ENCODE assay signal across 43 cellular contexts in the genomic region with DNA sequence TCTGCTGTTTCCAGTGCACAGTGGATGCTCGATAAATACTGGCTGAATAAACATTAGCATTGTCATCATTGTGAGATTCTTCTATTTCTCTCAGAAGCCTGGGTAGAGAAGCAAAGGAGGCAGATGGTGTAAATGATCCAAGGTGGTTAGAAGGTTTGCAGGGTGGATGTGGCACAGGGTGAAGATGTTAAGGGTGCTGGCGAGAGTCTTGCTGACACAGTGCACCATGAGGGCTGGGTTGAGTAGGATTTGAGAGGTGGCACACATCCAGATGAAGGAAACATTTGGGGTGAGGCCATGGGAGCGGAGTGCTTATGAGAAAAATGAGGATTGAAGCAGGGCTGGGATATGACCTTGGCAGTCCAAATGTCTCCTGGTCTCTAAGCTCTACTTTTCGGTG. TPM values are rescaled to one million over a fixed set of nuclear protein-coding genes. Genes with fewer than 3 reads are reported as not detected.
"Had no signal": no experiment of that assay in that cellular context is flagged by ENCODE, and none has a peak within 500 bp of the region (broad histone marks: within the 10 kb centered on the region; RNA-seq: fewer than 3 reads in every experiment).

No MANE protein-coding gene starts in this region.

- H3K9me3 ChIP-seq: adrenal gland, ascending aorta, body of pancreas, breast epithelium had no signal

- H3K27me3 Mint-ChIP-seq: activated naive CD4-positive, alpha-beta T cell treated with anti-CD3 and anti-CD28 coated beads, Interleukin-2, amount 10 ng/mL, durations not matched to agents 7 days and 5 days; activated naive CD4-positive, alpha-beta T cell treated with anti-CD3 and anti-CD28 coated beads, Interleukin-2, amount 50 U/mL, for 24 hours; activated naive CD8-positive, alpha-beta T cell treated with anti-CD3 and anti-CD28 coated beads, Interleukin-2, amount 10 ng/mL, durations not matched to agents 7 days and 5 days; activated naive CD8-positive, alpha-beta T cell treated with anti-CD3 and anti-CD28 coated beads, Interleukin-2, amount 50 U/mL, for 24 hours; activated T-helper 17 cell treated with anti-CD3 and anti-CD28 coated beads, Interleukin-2, amount 50 U/mL, for 72 hours had no signal

- H3K4me1 ChIP-seq: adrenal gland, ascending aorta, body of pancreas, breast epithelium had no signal

- DNase-seq: activated effector memory CD4-positive, alpha-beta T cell treated with anti-CD3 and anti-CD28 coated beads, Interleukin-2, amount 50 U/mL, for 16 hours; activated effector memory CD4-positive, alpha-beta T cell treated with Interleukin-2 at 50 U/mL for 16 hours; activated gamma-delta T cell; activated gamma-delta T cell treated with Interleukin-2 at 50 U/mL for 16 hours; activated naive CD4-positive, alpha-beta T cell; activated naive CD4-positive, alpha-beta T cell treated with anti-CD3 and anti-CD28 coated beads for 36 hours; activated naive CD4-positive, alpha-beta T cell treated with anti-CD3 and anti-CD28 coated beads, Interleukin-2, amount 10 ng/mL, durations not matched to agents 7 days and 5 days; activated naive CD4-positive, alpha-beta T cell treated with anti-CD3 and anti-CD28 coated beads, Interleukin-2, amount 50 U/mL, for 16 hours; activated naive CD4-positive, alpha-beta T cell treated with Interleukin-2 at 50 U/mL for 16 hours; activated naive CD8-positive, alpha-beta T cell treated with anti-CD3 and anti-CD28 coated beads for 36 hours; activated naive CD8-positive, alpha-beta T cell treated with anti-CD3 and anti-CD28 coated beads, Interleukin-2, amount 10 ng/mL, durations not matched to agents 7 days and 5 days; activated naive CD8-positive, alpha-beta T cell treated with anti-CD3 and anti-CD28 coated beads, Interleukin-2, amount 50 U/mL, for 24 hours; activated T-cell treated with anti-CD3 and anti-CD28 coated beads for 4 hours; activated T-cell treated with anti-CD3 and anti-CD28 coated beads, Interleukin-2, amount 50 U/mL, for 1 hour; activated T-cell treated with anti-CD3 and anti-CD28 coated beads, Interleukin-2, amount 50 U/mL, for 24 hours; activated T-cell treated with anti-CD3 and anti-CD28 coated beads, Interleukin-2, amount 50 U/mL, for 4 hours; activated T-cell treated with anti-CD3 and anti-CD28 coated beads, Interleukin-2, amount 50 U/mL, for 48 hours; activated T-cell treated with anti-CD3 and anti-CD28 coated beads, Interleukin-2, amount 50 U/mL, for 72 hours; adrenal gland; amniotic stem cell; amygdala; anterior cingulate cortex; aorta; body of pancreas; brain microvascular endothelial cell; caudate nucleus; central memory CD4-positive, alpha-beta T cell; cerebellar nuclear complex had no signal

- H3K27ac Mint-ChIP-seq: activated naive CD4-positive, alpha-beta T cell treated with anti-CD3 and anti-CD28 coated beads for 36 hours; activated naive CD4-positive, alpha-beta T cell treated with anti-CD3 and anti-CD28 coated beads, Interleukin-2, amount 10 ng/mL, durations not matched to agents 7 days and 5 days; activated naive CD4-positive, alpha-beta T cell treated with anti-CD3 and anti-CD28 coated beads, Interleukin-2, amount 50 U/mL, for 24 hours; activated naive CD4-positive, alpha-beta T cell treated with anti-CD3 and anti-CD28 coated beads, Interleukin-2, amount 50 U/mL, for 72 hours; activated naive CD8-positive, alpha-beta T cell; activated naive CD8-positive, alpha-beta T cell treated with anti-CD3 and anti-CD28 coated beads for 36 hours; activated naive CD8-positive, alpha-beta T cell treated with anti-CD3 and anti-CD28 coated beads, Interleukin-2, amount 10 ng/mL, durations not matched to agents 7 days and 5 days; activated naive CD8-positive, alpha-beta T cell treated with anti-CD3 and anti-CD28 coated beads, Interleukin-2, amount 50 U/mL, for 24 hours; activated T-cell treated with anti-CD3 and anti-CD28 coated beads, Interleukin-2, amount 50 U/mL, for 24 hours; activated T-cell treated with anti-CD3 and anti-CD28 coated beads, Interleukin-2, amount 50 U/mL, for 72 hours; activated T-helper 1 cell treated with anti-CD3 and anti-CD28 coated beads, Interleukin-12 subunit alpha, Interleukin-12 subunit beta, Interleukin-2, Interleukin-4 antibody, amounts not matched to agents 30 ng/mL and 10 ng/mL and 1 ng/mL, durations not matched to agents 14 hours and 24 hours and 36 hours; activated T-helper 17 cell treated with anti-CD3 and anti-CD28 coated beads, Interleukin-2, amount 50 U/mL, for 72 hours; activated T-helper 2 cell treated with anti-CD3 and anti-CD28 coated beads, Interferon-gamma antibody, Interleukin-2, Interleukin-4, amounts not matched to agents 10 μg/mL and 5 μg/mL and 100 μg/mL, durations not matched to agents 14 hours and 24 hours and 36 hours; brain had no signal

- H3K27me3 ChIP-seq: adrenal gland, ascending aorta, body of pancreas, brain microvascular endothelial cell, breast epithelium, cardiac muscle cell had no signal

- H3K36me3 Mint-ChIP-seq: activated naive CD4-positive, alpha-beta T cell treated with anti-CD3 and anti-CD28 coated beads, Interleukin-2, amount 10 ng/mL, durations not matched to agents 7 days and 5 days; activated naive CD8-positive, alpha-beta T cell treated with anti-CD3 and anti-CD28 coated beads, Interleukin-2, amount 10 ng/mL, durations not matched to agents 7 days and 5 days; brain had no signal

- ATAC-seq: activated naive CD4-positive, alpha-beta T cell treated with anti-CD3 and anti-CD28 coated beads, Interleukin-2, amount 50 U/mL, for 72 hours; activated naive CD8-positive, alpha-beta T cell treated with anti-CD3 and anti-CD28 coated beads, Interleukin-2, amount 50 U/mL, for 24 hours; activated T-cell treated with anti-CD3 and anti-CD28 coated beads, Interleukin-2, amount 50 U/mL, for 4 hours; body of pancreas had no signal

- H3K9me3 Mint-ChIP-seq: activated naive CD4-positive, alpha-beta T cell treated with anti-CD3 and anti-CD28 coated beads for 36 hours; activated naive CD4-positive, alpha-beta T cell treated with anti-CD3 and anti-CD28 coated beads, Interleukin-2, amount 10 ng/mL, durations not matched to agents 7 days and 5 days; activated naive CD4-positive, alpha-beta T cell treated with anti-CD3 and anti-CD28 coated beads, Interleukin-2, amount 50 U/mL, for 24 hours; activated naive CD4-positive, alpha-beta T cell treated with anti-CD3 and anti-CD28 coated beads, Interleukin-2, amount 50 U/mL, for 72 hours; activated naive CD8-positive, alpha-beta T cell treated with anti-CD3 and anti-CD28 coated beads for 36 hours; activated T-helper 17 cell treated with anti-CD3 and anti-CD28 coated beads, Interleukin-2, amount 50 U/mL, for 72 hours; activated T-helper 2 cell treated with anti-CD3 and anti-CD28 coated beads, Interferon-gamma antibody, Interleukin-2, Interleukin-4, amounts not matched to agents 10 μg/mL and 5 μg/mL and 100 μg/mL, durations not matched to agents 14 hours and 24 hours and 36 hours; central memory CD8-positive, alpha-beta T cell had no signal

- H3K4me1 Mint-ChIP-seq: activated naive CD4-positive, alpha-beta T cell treated with anti-CD3 and anti-CD28 coated beads, Interleukin-2, amount 10 ng/mL, durations not matched to agents 7 days and 5 days; activated naive CD4-positive, alpha-beta T cell treated with anti-CD3 and anti-CD28 coated beads, Interleukin-2, amount 50 U/mL, for 24 hours; activated naive CD8-positive, alpha-beta T cell treated with anti-CD3 and anti-CD28 coated beads for 36 hours; activated naive CD8-positive, alpha-beta T cell treated with anti-CD3 and anti-CD28 coated beads, Interleukin-2, amount 10 ng/mL, durations not matched to agents 7 days and 5 days; activated naive CD8-positive, alpha-beta T cell treated with anti-CD3 and anti-CD28 coated beads, Interleukin-2, amount 50 U/mL, for 24 hours; activated T-helper 17 cell treated with anti-CD3 and anti-CD28 coated beads, Interleukin-2, amount 50 U/mL, for 72 hours; central memory CD8-positive, alpha-beta T cell had no signal

- H3K27ac ChIP-seq: adrenal gland, ascending aorta, body of pancreas, brain microvascular endothelial cell, breast epithelium, cardiac muscle cell had no signal

- H3K4me3 Mint-ChIP-seq: activated naive CD4-positive, alpha-beta T cell treated with anti-CD3 and anti-CD28 coated beads for 36 hours; activated naive CD4-positive, alpha-beta T cell treated with anti-CD3 and anti-CD28 coated beads, Interleukin-2, amount 10 ng/mL, durations not matched to agents 7 days and 5 days; activated naive CD4-positive, alpha-beta T cell treated with anti-CD3 and anti-CD28 coated beads, Interleukin-2, amount 50 U/mL, for 24 hours; activated naive CD8-positive, alpha-beta T cell; activated naive CD8-positive, alpha-beta T cell treated with anti-CD3 and anti-CD28 coated beads for 36 hours; activated naive CD8-positive, alpha-beta T cell treated with anti-CD3 and anti-CD28 coated beads, Interleukin-2, amount 10 ng/mL, durations not matched to agents 7 days and 5 days; activated naive CD8-positive, alpha-beta T cell treated with anti-CD3 and anti-CD28 coated beads, Interleukin-2, amount 50 U/mL, for 24 hours; activated T-cell treated with anti-CD3 and anti-CD28 coated beads, Interleukin-2, amount 50 U/mL, for 24 hours; activated T-cell treated with anti-CD3 and anti-CD28 coated beads, Interleukin-2, amount 50 U/mL, for 4 hours; activated T-cell treated with anti-CD3 and anti-CD28 coated beads, Interleukin-2, amount 50 U/mL, for 72 hours; activated T-helper 1 cell treated with anti-CD3 and anti-CD28 coated beads, Interleukin-12 subunit alpha, Interleukin-12 subunit beta, Interleukin-2, Interleukin-4 antibody, amounts not matched to agents 30 ng/mL and 10 ng/mL and 1 ng/mL, durations not matched to agents 14 hours and 24 hours and 36 hours; activated T-helper 17 cell treated with anti-CD3 and anti-CD28 coated beads, Interleukin-2, amount 50 U/mL, for 72 hours; brain; central memory CD8-positive, alpha-beta T cell had no signal

- H3K4me3 ChIP-seq: adrenal gland, ascending aorta, body of pancreas, breast epithelium, cardiac muscle cell had no signal

- H3K36me3 ChIP-seq: adrenal gland, ascending aorta, brain microvascular endothelial cell, breast epithelium, cardiac muscle cell had no signal

RNA-seq across cellular contexts. Expression of a gene that starts 17.8 kb away (rescaled TPM):
- total RNA-seq: activated naive CD4-positive, alpha-beta T cell treated with anti-CD3 and anti-CD28 coated beads for 36 hours; activated naive CD4-positive, alpha-beta T cell treated with anti-CD3 and anti-CD28 coated beads, Interleukin-2, amount 50 U/mL, for 72 hours; activated naive CD8-positive, alpha-beta T cell treated with anti-CD3 and anti-CD28 coated beads for 36 hours; activated naive CD8-positive, alpha-beta T cell treated with anti-CD3 and anti-CD28 coated beads, Interleukin-2, amount 10 ng/mL, durations not matched to agents 7 days and 5 days; activated T-cell treated with anti-CD3 and anti-CD28 coated beads, Interleukin-2, amount 50 U/mL, for 4 hours; activated T-helper 1 cell treated with anti-CD3 and anti-CD28 coated beads, Interleukin-12 subunit alpha, Interleukin-12 subunit beta, Interleukin-2, Interleukin-4 antibody, amounts not matched to agents 30 ng/mL and 10 ng/mL and 1 ng/mL, durations not matched to agents 14 hours and 24 hours and 36 hours; activated T-helper 17 cell treated with anti-CD3 and anti-CD28 coated beads, Interleukin-2, amount 50 U/mL, for 72 hours; activated T-helper 2 cell treated with anti-CD3 and anti-CD28 coated beads, Interferon-gamma antibody, Interleukin-2, Interleukin-4, amounts not matched to agents 10 μg/mL and 5 μg/mL and 100 μg/mL, durations not matched to agents 14 hours and 24 hours and 36 hours; ascending aorta; astrocyte; body of pancreas; bronchial epithelial cell; cardiac septum; cerebellum had no signal
- polyA plus RNA-seq: cardiac muscle cell had no signal
